ENCODE assay signal across 23 cellular contexts in the genomic region with DNA sequence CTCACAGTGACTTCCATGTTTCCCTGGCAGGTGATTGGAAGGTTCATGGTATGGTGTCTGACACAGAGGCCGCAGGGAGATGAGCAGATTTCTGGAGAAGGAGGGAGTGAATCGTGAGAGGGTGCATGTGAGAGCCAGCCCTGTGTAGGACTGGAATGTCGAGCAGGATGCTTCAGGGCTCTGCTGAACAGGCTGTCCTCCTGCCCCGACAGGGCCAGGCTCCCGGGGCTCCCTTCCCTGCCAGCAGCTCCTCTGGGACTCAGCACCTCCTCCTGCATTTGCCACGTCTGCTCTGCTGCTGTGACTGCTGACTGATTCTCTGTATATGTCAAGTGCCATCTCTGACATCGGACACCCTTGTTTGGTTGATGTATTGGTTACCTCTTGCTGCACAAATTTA. TPM values are rescaled to one million over a fixed set of nuclear protein-coding genes. Genes with fewer than 3 reads are reported as not detected.
A peak's percentile ranks its signal among the peaks of the same experiment; 100 is the strongest.
DNase-seq lines count a peak whose midpoint lies in the region; FAIRE-seq and TF ChIP-seq lines count a peak whose summit lies in the region.
"Had no signal": no experiment of that assay in that cellular context is flagged by ENCODE, and none has a peak within 500 bp of the region (broad histone marks: within the 10 kb centered on the region; RNA-seq: fewer than 3 reads in every experiment).

No MANE protein-coding gene starts in this region.

- H4K8ac ChIP-seq in mesenchymal stem cell (ENCODE audit: low read length), result no peak overlapping the region

- TF ChIP-seq CTCF in DOHH2 (IDR thresholded peaks at IDR 0.05; ENCODE audit: low read depth, low read length, poor library complexity, severe bottlenecking) (no peak), OCI-LY7 (conservative IDR thresholded peaks at IDR 0.05; ENCODE audit: low read length) (no peak), neural progenitor cell (IDR thresholded peaks at IDR 0.05) (no peak)

- H2AK5ac ChIP-seq in mesenchymal stem cell (ENCODE audit: low read length, severe bottlenecking), result no peak overlapping the region

- FAIRE-seq in GM19239 (lab: Jason Lieb, UNC), result no peak
- FAIRE-seq: A549, GM12878, HepG2 had no signal

- H4K20me1 ChIP-seq in DOHH2 (ENCODE audit: control insufficient read depth, insufficient read depth, low read depth, low read length) (no peaks in the 10 kb centered on the region), Karpas-422 (ENCODE audit: insufficient read depth, low read depth, low read length) (no peaks in the 10 kb centered on the region), OCI-LY7 (ENCODE audit: insufficient read depth, low read length) (no peaks in the 10 kb centered on the region), neural progenitor cell (ENCODE audit: low read depth) (no peaks in the 10 kb centered on the region)

- no peak overlapping the region for H2BK120ac ChIP-seq in mesenchymal stem cell (ENCODE audit: low read depth, low read length)

- no peaks in the 10 kb centered on the region for H3K79me2 ChIP-seq in DOHH2 (ENCODE audit: control insufficient read depth, low read length)
- no peaks in the 10 kb centered on the region for H3K79me2 ChIP-seq in Karpas-422 (ENCODE audit: low read length)
- no peaks in the 10 kb centered on the region for H3K79me2 ChIP-seq in OCI-LY7 (ENCODE audit: insufficient read depth, low read depth, low read length)
- no peaks in the 10 kb centered on the region for H3K79me2 ChIP-seq in neural progenitor cell (ENCODE audit: low read depth)

- H3K27me3 Mint-ChIP-seq in neural progenitor cell (ENCODE audit: insufficient read depth, low read depth), result peaks cover 4% of the 10 kb centered on the region
- H3K27me3 Mint-ChIP-seq: CD4-positive, alpha-beta T cell had no signal

- H3K9me2 ChIP-seq in DOHH2 (replicated peaks; ENCODE audit: control insufficient read depth, low read length) (no peaks in the 10 kb centered on the region), Karpas-422 (replicated peaks; ENCODE audit: insufficient read depth, low read length) (no peaks in the 10 kb centered on the region), OCI-LY7 (ENCODE audit: insufficient read depth, low read length) (no peaks in the 10 kb centered on the region)

- intact Hi-C loops in OCI-LY7 (cut with micrococcal nuclease; ENCODE audit: unreplicated experiment), result no loop called here

- H2BK12ac ChIP-seq in mesenchymal stem cell (ENCODE audit: low read length in 2 of 2), result no peak overlapping the region

- no peaks in the 10 kb centered on the region for H3K4me1 Mint-ChIP-seq in neural progenitor cell

- H3K9me3 Mint-ChIP-seq in neural progenitor cell, result no peaks in the 10 kb centered on the region
- H3K9me3 Mint-ChIP-seq: CD4-positive, alpha-beta T cell had no signal

- H3K27ac ChIP-seq in DOHH2 (ENCODE audit: low read depth, low read length) (peak overlapping the region; percentile 22; the same call in 1 of the 2 replicates), Karpas-422 (ENCODE audit: low read length) (peak overlapping the region; percentile 85), OCI-LY7 (ENCODE audit: low read depth, low read length, poor library complexity, severe bottlenecking) (no peak overlapping the region), neural progenitor cell (no peak overlapping the region), caudate nucleus (ENCODE audit: low read depth, low read length) (no peak overlapping the region), mesenchymal stem cell (ENCODE audit: low read length, poor library complexity, severe bottlenecking) (no peak overlapping the region)
- H3K27ac ChIP-seq: A549, PC-9, RWPE1, SJSA1 had no signal

- H3K4me1 ChIP-seq in DOHH2 (ENCODE audit: control insufficient read depth, low read length) (peaks cover 58% of the 10 kb centered on the region), Karpas-422 (ENCODE audit: low read length) (peaks cover 50% of the 10 kb centered on the region), OCI-LY7 (ENCODE audit: insufficient read depth, low read length, poor library complexity, severe bottlenecking) (peaks cover 34% of the 10 kb centered on the region), neural progenitor cell (peaks cover 4% of the 10 kb centered on the region), mesenchymal stem cell (ENCODE audit: control insufficient read depth, insufficient read depth, low read depth, low read length) (no peaks in the 10 kb centered on the region)
- H3K4me1 ChIP-seq: A549, Caco-2 had no signal

- no peaks in the 10 kb centered on the region for H3K9me3 ChIP-seq in DOHH2 (ENCODE audit: control insufficient read depth, insufficient read depth, low read length)
- H3K9me3 ChIP-seq in Karpas-422 (ENCODE audit: low read length), result no peaks in the 10 kb centered on the region
- H3K9me3 ChIP-seq in OCI-LY7 (ENCODE audit: low read length), result no peaks in the 10 kb centered on the region
- no peaks in the 10 kb centered on the region for H3K9me3 ChIP-seq in neural progenitor cell (ENCODE audit: low read depth)
- H3K9me3 ChIP-seq in mesenchymal stem cell (ENCODE audit: control insufficient read depth, low read length), result no peaks in the 10 kb centered on the region
- H3K9me3 ChIP-seq: A549, Caco-2, SJSA1 had no signal

- H3K27me3 ChIP-seq in DOHH2 (ENCODE audit: control insufficient read depth, low read length) (0 out of 2 replicates have a peak, but pooled peaks cover 3% of the 10 kb centered on the region), Karpas-422 (ENCODE audit: low read length) (no peaks in the 10 kb centered on the region), neural progenitor cell (peaks cover 8% of the 10 kb centered on the region), mesenchymal stem cell (ENCODE audit: control insufficient read depth in 1 of 2, insufficient read depth in 1 of 2, low read length in 2 of 2) (no peaks in the 10 kb centered on the region)
- H3K27me3 ChIP-seq: SJSA1 had no signal

- H3K36me3 ChIP-seq in DOHH2 (ENCODE audit: control insufficient read depth, low read length) (no peaks in the 10 kb centered on the region), Karpas-422 (ENCODE audit: insufficient read depth, low read length) (no peaks in the 10 kb centered on the region), OCI-LY7 (ENCODE audit: insufficient read depth, low read length) (no peaks in the 10 kb centered on the region), neural progenitor cell (no peaks in the 10 kb centered on the region), mesenchymal stem cell (ENCODE audit: control insufficient read depth in 1 of 2, insufficient read depth in 2 of 2, low read depth in 1 of 2, low read length in 2 of 2) (peaks cover 16 to 29% of the 10 kb centered on the region in 2 experiments)

- no peak overlapping the region for H3K4ac ChIP-seq in mesenchymal stem cell (ENCODE audit: low read depth in 1 of 2, low read length in 2 of 2)

- CTCF ChIA-PET in OCI-LY7 (lab: Charles Lee; ENCODE audit: unreplicated experiment), result no interaction called here

- POLR2A ChIA-PET in OCI-LY7 (lab: Charles Lee), result interaction anchor here (0.6 to 1.5 kb wide), 3 partner anchors 9 to 699 kb away, joined by 3 to 7 read pairs (median 5); no protein-coding TSS in a partner anchor

- DNase-seq in Karpas-422, result no peak
- DNase-seq in OCI-LY7 (ENCODE audit: low spot score), result no peak
- no peak for DNase-seq in neural progenitor cell (ENCODE audit: low spot score)
- no peak for DNase-seq in SHP77 (lab: John Stamatoyannopoulos, UW)
- no peak for DNase-seq in caudate nucleus (lab: John Stamatoyannopoulos, UW)
- DNase-seq in GM19239 (ENCODE audit: insufficient read length, low spot score), result no peak
- no peak for DNase-seq in mesenchymal stem cell
- DNase-seq: Caco-2; CD4-positive, alpha-beta T cell; GF-D8; H7; KBM-7; NCI-H1105 treated with DMSO at 0.1 percent for 48 hours; NCI-H1694 treated with DMSO at 0.1 percent for 48 hours; NCI-H446 treated with DMSO at 0.1 percent for 48 hours; NCI-H69; PC-9 had no signal

- no peak overlapping the region for H2BK5ac ChIP-seq in mesenchymal stem cell (ENCODE audit: low read depth, low read length, poor library complexity, severe bottlenecking)

- H3K4me2 ChIP-seq in DOHH2 (ENCODE audit: low read length) (peak overlapping the region; percentile 42), Karpas-422 (ENCODE audit: low read depth, low read length, poor library complexity, severe bottlenecking) (peak overlapping the region; percentile 65), OCI-LY7 (ENCODE audit: low read length) (peak overlapping the region; percentile 39; the same call in 1 of the 2 replicates), neural progenitor cell (no peak overlapping the region), mesenchymal stem cell (ENCODE audit: low read length, poor library complexity, severe bottlenecking) (no peak overlapping the region)
- H3K4me2 ChIP-seq: A549, PC-9 had no signal

- peak overlapping the region; percentile 55 for H3K9ac ChIP-seq in Karpas-422 (ENCODE audit: low read length)
- no peak overlapping the region for H3K9ac ChIP-seq in neural progenitor cell
- H3K9ac ChIP-seq in mesenchymal stem cell (ENCODE audit: low read length), result no peak overlapping the region

- BruUV-seq in OCI-LY7 (replicated peaks; lab: Mats Ljungman, UMichigan), result no TSS peak

- H3K4me3 ChIP-seq in DOHH2 (ENCODE audit: low read length) (peak overlapping the region; percentile 34; the same call in 1 of the 2 replicates), Karpas-422 (ENCODE audit: low read length) (peak overlapping the region; percentile 48), OCI-LY7 (ENCODE audit: low read depth, low read length, poor library complexity, severe bottlenecking) (no peak overlapping the region), neural progenitor cell (no peak overlapping the region), mesenchymal stem cell (ENCODE audit: insufficient read depth in 1 of 2, low read depth in 1 of 2, low read length in 2 of 2) (no peak overlapping the region)
- H3K4me3 ChIP-seq: A549, GM12878, PC-9, SJSA1 had no signal

- no peak overlapping the region for H3K23ac ChIP-seq in mesenchymal stem cell (ENCODE audit: low read length in 2 of 2)

- no peak overlapping the region for H3K4me3 Mint-ChIP-seq in neural progenitor cell
- H3K4me3 Mint-ChIP-seq: CD4-positive, alpha-beta T cell had no signal

- H3F3A ChIP-seq in DOHH2 (ENCODE audit: control insufficient read depth, insufficient read depth) (peaks cover 4% of the 10 kb centered on the region; the same call in 1 of the 2 replicates), neural progenitor cell (ENCODE audit: low read depth) (peaks cover under 1% of the 10 kb centered on the region)

- H4K91ac ChIP-seq in mesenchymal stem cell (ENCODE audit: low read length), result no peak overlapping the region

- H2BK15ac ChIP-seq in mesenchymal stem cell (ENCODE audit: low read depth, poor library complexity, severe bottlenecking), result no peak overlapping the region

- H2AFZ ChIP-seq in Karpas-422 (ENCODE audit: low read length), result peak overlapping the region; percentile 84; the same call in 1 of the 2 replicates
- peak overlapping the region; percentile 84; the same call in 1 of the 2 replicates for H2AFZ ChIP-seq in OCI-LY7 (ENCODE audit: low read length)
- no peak overlapping the region for H2AFZ ChIP-seq in neural progenitor cell (replicated peaks)
- H2AFZ ChIP-seq in mesenchymal stem cell (ENCODE audit: low read depth, low read length), result no peak overlapping the region
- H2AFZ ChIP-seq: PC-9 had no signal

- WGBS in mesenchymal stem cell, result 92% methylated on average over 5 of the region's 7 CpGs

- peaks cover 5% of the 10 kb centered on the region for H3K36me3 Mint-ChIP-seq in neural progenitor cell

- no peak overlapping the region for H3K18ac ChIP-seq in mesenchymal stem cell (ENCODE audit: low read depth in 1 of 2, low read length in 2 of 2)

- H3K27ac Mint-ChIP-seq in neural progenitor cell, result peak overlapping the region; percentile 29
- H3K27ac Mint-ChIP-seq: CD4-positive, alpha-beta T cell had no signal

- H3K79me1 ChIP-seq in mesenchymal stem cell (replicated peaks; ENCODE audit: low read length, poor library complexity, severe bottlenecking), result no peaks in the 10 kb centered on the region

- no peak overlapping the region for H3K14ac ChIP-seq in mesenchymal stem cell (ENCODE audit: low read length in 2 of 2)

RNA-seq across cellular contexts. Expression of a gene that starts 38.5 kb away (rescaled TPM):
- not detected in 2 replicates for total RNA-seq in Karpas-422 (2014; rRNA removed; shearing (Covaris generic); ENCODE audit: low replicate concordance)
- not detected in 2 replicates for total RNA-seq in OCI-LY7 (2014; rRNA removed; shearing (Covaris generic))
- total RNA-seq in OCI-LY7 (2022) (not detected in 2 replicates), neural progenitor cell (ENCODE audit: low replicate concordance) (not detected in 2 replicates)
- polyA plus RNA-seq in mesenchymal stem cell (2013, experiment 1 of 2), result 0.01 TPM
- 0.01 TPM for polyA plus RNA-seq in mesenchymal stem cell (2013, experiment 2 of 2)
- total RNA-seq: CD4-positive, alpha-beta T cell had no signal
- polyA plus RNA-seq: GM12878 had no signal

RNA-seq across cellular contexts. Expression of a gene that starts 54.8 kb away (rescaled TPM):
- total RNA-seq in Karpas-422 (2014; rRNA removed; shearing (Covaris generic); ENCODE audit: low replicate concordance), result 7.2 and 19.4 TPM in 2 replicates
- total RNA-seq in OCI-LY7 (2014; rRNA removed; shearing (Covaris generic)), result 13.7 and 16.2 TPM in 2 replicates
- total RNA-seq in OCI-LY7 (2022), result 22.8 and 23.6 TPM in 2 replicates
- total RNA-seq in neural progenitor cell (ENCODE audit: low replicate concordance), result 55.3 and 79.8 TPM in 2 replicates
- 50.6 TPM for polyA plus RNA-seq in mesenchymal stem cell (2013, experiment 1 of 2)
- polyA plus RNA-seq in mesenchymal stem cell (2013, experiment 2 of 2), result 51.3 TPM

Comparison
In these comparisons a context has a peak if more than half of its experiments do, and no peak if none do; other contexts are left out.
1. H3K27ac ChIP-seq: peak in DOHH2 (single experiment) and Karpas-422 (single experiment); none in OCI-LY7 (single experiment), neural progenitor cell (single experiment), caudate nucleus (single experiment) and mesenchymal stem cell (single experiment).
2. H3K4me2 ChIP-seq: peak in DOHH2 (single experiment), Karpas-422 (single experiment) and OCI-LY7 (single experiment); none in neural progenitor cell (single experiment) and mesenchymal stem cell (single experiment).
3. H3K4me3 ChIP-seq: peak in DOHH2 (single experiment) and Karpas-422 (single experiment); none in OCI-LY7 (single experiment), neural progenitor cell (single experiment) and mesenchymal stem cell (0 of 2).
4. H2AFZ ChIP-seq: peak in Karpas-422 (single experiment) and OCI-LY7 (single experiment); none in neural progenitor cell (single experiment) and mesenchymal stem cell (single experiment).